Comparison of ENCODE assay signal across 15 cellular contexts in genomic region chr11:8067929-8068575, GRCh38. TPM values are rescaled to one million over a fixed set of nuclear protein-coding genes. Genes with fewer than 3 reads are reported as not detected.
DNase-seq lines count a peak whose midpoint lies in the region; ATAC-seq and TF ChIP-seq lines count a peak whose summit lies in the region.
"Had no signal": no experiment of that assay in that cellular context is flagged by ENCODE, and none has a peak within 500 bp of the region (broad histone marks: within the 10 kb centered on the region; RNA-seq: fewer than 3 reads in every experiment).

No MANE protein-coding gene starts in this region.

- H2BK5ac ChIP-seq in H9 (ENCODE audit: insufficient read length, low read length): no peak overlapping the region

- H3K36me3 Mint-ChIP-seq in H9 (ENCODE audit: insufficient read depth in 1 of 3, low read depth in 3 of 3): no peaks in the 10 kb centered on the region
- H3K36me3 Mint-ChIP-seq in T-helper 2 cell treated with Interferon-gamma antibody and Interleukin-4, amounts not matched to agents 5 μg/mL and 100 μg/mL, for 36 hours (ENCODE audit: low read depth): no peaks in the 10 kb centered on the region
- H3K36me3 Mint-ChIP-seq: activated naive CD8-positive, alpha-beta T cell; stimulated activated memory B cell treated with anti-CD40 and anti-IgM and Interleukin-4, amounts not matched to agents 10 μg/mL and 1 μg/mL and 100 μg/mL, for 72 hours had no signal

- DNase-seq in H9 (no peak), adrenal gland (peak in 2 of 7 donors; percentile 33 to 58), hepatocyte (ENCODE audit: low spot score) (no peak), erythroblast (lab: John Stamatoyannopoulos, UW) (no peak), NCI-H446 treated with DMSO at 0.1 percent for 48 hours (lab: John Stamatoyannopoulos, UW) (no peak)
- DNase-seq in T-helper 2 cell treated with Interferon-gamma antibody and Interleukin-4, amounts not matched to agents 5 μg/mL and 100 μg/mL, for 36 hours (ENCODE audit: low spot score): no peak
- DNase-seq: activated CD4-positive, alpha-beta memory T cell treated with anti-CD3 and anti-CD28 coated beads, Interleukin-2, amount 10 ng/mL, durations not matched to agents 7 days and 5 days; CD4-positive, alpha-beta T cell; NCI-H187 treated with DMSO at 0.1 percent for 48 hours; stimulated activated CD4-positive, alpha-beta T cell treated with anti-CD3 and anti-CD28 coated beads, Interleukin-2, amount 100 ng/mL, for 48 hours; T-helper 1 cell had no signal

- H3K4me3 Mint-ChIP-seq in H9: no peak overlapping the region; a peak in 1 of 5 replicates
- H3K4me3 Mint-ChIP-seq in T-helper 2 cell treated with Interferon-gamma antibody and Interleukin-4, amounts not matched to agents 5 μg/mL and 100 μg/mL, for 36 hours: no peak overlapping the region
- H3K4me3 Mint-ChIP-seq: activated CD4-positive, alpha-beta memory T cell treated with anti-CD3 and anti-CD28 coated beads, Interleukin-2, amount 10 ng/mL, durations not matched to agents 7 days and 5 days; activated naive CD8-positive, alpha-beta T cell; CD4-positive, alpha-beta T cell; stimulated activated memory B cell treated with anti-CD40 and anti-IgM and Interleukin-4, amounts not matched to agents 10 μg/mL and 1 μg/mL and 100 μg/mL, for 72 hours had no signal

- H3K9me3 ChIP-seq in H9 (ENCODE audit: control insufficient read depth, low read depth, low read length) (no peaks in the 10 kb centered on the region), adrenal gland (replicated peaks in 1 of 3) (no peaks in the 10 kb centered on the region), hepatocyte (ENCODE audit: low read depth) (no peaks in the 10 kb centered on the region), skeletal muscle tissue (ENCODE audit: control insufficient read depth in 3 of 3, low read length in 3 of 3) (no peaks in the 10 kb centered on the region)

- H3K27me3 ChIP-seq in H9 (ENCODE audit: insufficient read depth, low read length): no peaks in the 10 kb centered on the region; the same call in 1 of the 2 replicates
- no peaks in the 10 kb centered on the region for H3K27me3 ChIP-seq in adrenal gland
- peaks cover 2% of the 10 kb centered on the region for H3K27me3 ChIP-seq in hepatocyte
- no peaks in the 10 kb centered on the region for H3K27me3 ChIP-seq in skeletal muscle tissue (ENCODE audit: control insufficient read depth in 3 of 3, insufficient read depth in 3 of 3, low read length in 3 of 3)

- H3K4me2 ChIP-seq in H9 (ENCODE audit: insufficient read depth, insufficient read length, low read length): no peak overlapping the region
- H3K4me2 ChIP-seq in hepatocyte: peak overlapping the region; percentile 50

- TF ChIP-seq CTCF in H9 (conservative IDR thresholded peaks at IDR 0.05) (no peak), adrenal gland (IDR thresholded peaks at IDR 0.05) (no peak), hepatocyte (IDR thresholded peaks at IDR 0.05; ENCODE audit: poor library complexity) (no peak)

- TF ChIP-seq POLR2A in adrenal gland (IDR thresholded peaks at IDR 0.05) (no peak), erythroblast (IDR thresholded peaks at IDR 0.05; ENCODE audit: low read length) (no peak)

- H3K27me3 Mint-ChIP-seq in H9 (ENCODE audit: low read depth): peaks cover 41% of the 10 kb centered on the region
- H3K27me3 Mint-ChIP-seq in T-helper 2 cell treated with Interferon-gamma antibody and Interleukin-4, amounts not matched to agents 5 μg/mL and 100 μg/mL, for 36 hours (ENCODE audit: low read depth): peaks cover 4% of the 10 kb centered on the region

- no peak overlapping the region for H4K5ac ChIP-seq in H9 (ENCODE audit: insufficient read length, low read depth, low read length)

- intact Hi-C loops in adrenal gland (cut with DNase I): no loop called here

- no peak overlapping the region for H2BK12ac ChIP-seq in H9 (ENCODE audit: insufficient read length, low read depth, low read length)

- H3K14ac ChIP-seq in H9 (ENCODE audit: insufficient read depth, low read length): no peak overlapping the region

- peaks cover 34 to 42% of the 10 kb centered on the region in 2 experiments for H3K4me1 Mint-ChIP-seq in H9
- no peaks in the 10 kb centered on the region for H3K4me1 Mint-ChIP-seq in T-helper 2 cell treated with Interferon-gamma antibody and Interleukin-4, amounts not matched to agents 5 μg/mL and 100 μg/mL, for 36 hours (ENCODE audit: low read depth)
- H3K4me1 Mint-ChIP-seq: activated CD4-positive, alpha-beta memory T cell treated with anti-CD3 and anti-CD28 coated beads, Interleukin-2, amount 10 ng/mL, durations not matched to agents 7 days and 5 days had no signal

- H3K79me2 ChIP-seq in H9 (ENCODE audit: insufficient read depth, low read length) (no peaks in the 10 kb centered on the region), hepatocyte (no peaks in the 10 kb centered on the region)

- no peak overlapping the region for H3K23ac ChIP-seq in H9 (ENCODE audit: insufficient read length, low read depth, low read length)

- peaks cover 8% of the 10 kb centered on the region for H3K4me1 ChIP-seq in H9 (ENCODE audit: insufficient read depth, low read length)
- H3K4me1 ChIP-seq in adrenal gland (replicated peaks in 1 of 2): peaks cover 27 to 36% of the 10 kb centered on the region in 2 donors
- peaks cover 21% of the 10 kb centered on the region for H3K4me1 ChIP-seq in hepatocyte (ENCODE audit: insufficient read depth)
- peaks cover 30 to 39% (median 31%) of the 10 kb centered on the region in 3 donors for H3K4me1 ChIP-seq in skeletal muscle tissue (ENCODE audit: control insufficient read depth in 3 of 3, insufficient read depth in 3 of 3, low read length in 3 of 3)

- H3K18ac ChIP-seq in H9 (ENCODE audit: insufficient read length, low read depth, low read length): no peak overlapping the region

- no peak overlapping the region for H4K91ac ChIP-seq in H9 (ENCODE audit: insufficient read length, low read depth, low read length)

- no peak overlapping the region for H2AFZ ChIP-seq in H9 (ENCODE audit: low read length)
- H2AFZ ChIP-seq in hepatocyte: no peak overlapping the region

- no peak for ATAC-seq in HG03520 (IDR thresholded peaks at IDR 0.05; ENCODE audit: unreplicated experiment)
- ATAC-seq: stimulated activated memory B cell treated with anti-CD40 and anti-IgM and Interleukin-4, amounts not matched to agents 10 μg/mL and 1 μg/mL and 100 μg/mL, for 72 hours had no signal

- H3K23me2 ChIP-seq in H9 (ENCODE audit: insufficient read length, low read depth, low read length, poor library complexity, severe bottlenecking): no peaks in the 10 kb centered on the region

- H2BK20ac ChIP-seq in H9 (ENCODE audit: low read depth, low read length, poor library complexity, severe bottlenecking): no peak overlapping the region

- H3K79me1 ChIP-seq in H9 (ENCODE audit: insufficient read depth, low read depth, low read length, poor library complexity, severe bottlenecking): no peaks in the 10 kb centered on the region

- peak overlapping the region in 2 of 3 experiments; percentile 71 to 91; a peak in 3 of 7 replicates for H3K27ac Mint-ChIP-seq in H9
- no peak overlapping the region for H3K27ac Mint-ChIP-seq in T-helper 2 cell treated with Interferon-gamma antibody and Interleukin-4, amounts not matched to agents 5 μg/mL and 100 μg/mL, for 36 hours
- H3K27ac Mint-ChIP-seq: activated CD4-positive, alpha-beta memory T cell treated with anti-CD3 and anti-CD28 coated beads, Interleukin-2, amount 10 ng/mL, durations not matched to agents 7 days and 5 days; activated naive CD8-positive, alpha-beta T cell; CD4-positive, alpha-beta T cell; stimulated activated memory B cell treated with anti-CD40 and anti-IgM and Interleukin-4, amounts not matched to agents 10 μg/mL and 1 μg/mL and 100 μg/mL, for 72 hours had no signal

- no peak overlapping the region for H4K8ac ChIP-seq in H9 (replicated peaks; ENCODE audit: insufficient read length, low read depth, low read length)

- H3K36me3 ChIP-seq in adrenal gland (replicated peaks in 1 of 2) (no peaks in the 10 kb centered on the region), hepatocyte (replicated peaks; ENCODE audit: insufficient read depth, low read depth) (no peaks in the 10 kb centered on the region), skeletal muscle tissue (ENCODE audit: control insufficient read depth in 3 of 3, insufficient read depth in 3 of 3, low read length in 3 of 3) (no peaks in the 10 kb centered on the region)

- H4K20me1 ChIP-seq in H9 (ENCODE audit: control insufficient read depth, insufficient read depth, insufficient read length): no peaks in the 10 kb centered on the region
- no peaks in the 10 kb centered on the region for H4K20me1 ChIP-seq in hepatocyte (ENCODE audit: insufficient read depth, poor library complexity, severe bottlenecking)

- no peaks in the 10 kb centered on the region for H3K9me2 ChIP-seq in hepatocyte (replicated peaks; ENCODE audit: insufficient read depth)

- H2BK15ac ChIP-seq in H9 (ENCODE audit: low read depth, low read length): no peak overlapping the region

- no peak overlapping the region for H3K9ac ChIP-seq in H9 (ENCODE audit: extremely low read depth, insufficient read length, low read length)
- peak overlapping the region in 2 of 3 donors; percentile 51 to 69 for H3K9ac ChIP-seq in skeletal muscle tissue (ENCODE audit: low read depth in 1 of 3, low read length in 3 of 3)

- H3K4me3 ChIP-seq in adrenal gland (no peak overlapping the region), hepatocyte (no peak overlapping the region), skeletal muscle tissue (ENCODE audit: low read length in 3 of 3) (no peak overlapping the region)

- H3K9me3 Mint-ChIP-seq in H9: no peaks in the 10 kb centered on the region
- H3K9me3 Mint-ChIP-seq in T-helper 2 cell treated with Interferon-gamma antibody and Interleukin-4, amounts not matched to agents 5 μg/mL and 100 μg/mL, for 36 hours: no peaks in the 10 kb centered on the region
- H3K9me3 Mint-ChIP-seq: activated CD4-positive, alpha-beta memory T cell treated with anti-CD3 and anti-CD28 coated beads, Interleukin-2, amount 10 ng/mL, durations not matched to agents 7 days and 5 days; CD4-positive, alpha-beta T cell; stimulated activated memory B cell treated with anti-CD40 and anti-IgM and Interleukin-4, amounts not matched to agents 10 μg/mL and 1 μg/mL and 100 μg/mL, for 72 hours had no signal

- no peak overlapping the region for H2BK120ac ChIP-seq in H9 (ENCODE audit: low read depth, low read length, poor library complexity, severe bottlenecking)

- no peak overlapping the region for H2AK5ac ChIP-seq in H9 (ENCODE audit: insufficient read length, low read length)

- WGBS in H9 (ENCODE audit: extremely low coverage, insufficient read length, low lambda C conversion rate): no CpG with 5 or more reads among the region's 13 CpGs
- 66 to 72% (median 67%) methylated on average over 13 of the region's 13 CpGs for WGBS in adrenal gland, 4 donors
- 69% methylated on average over 13 of the region's 13 CpGs for WGBS in hepatocyte (ENCODE audit: low lambda C conversion rate, missing lambda C conversion rate)

- no peak overlapping the region for H3K27ac ChIP-seq in H9 (ENCODE audit: insufficient read length, low read depth, low read length)
- H3K27ac ChIP-seq in adrenal gland: peak overlapping the region; percentile 70 to 93 (median 89)
- peak overlapping the region; percentile 73 for H3K27ac ChIP-seq in hepatocyte
- peak overlapping the region; percentile 74 for H3K27ac ChIP-seq in skeletal muscle tissue (ENCODE audit: low read depth, low read length)

- no peak overlapping the region for H3K4ac ChIP-seq in H9 (ENCODE audit: low read depth, low read length)

- no peak overlapping the region for H3K56ac ChIP-seq in H9 (ENCODE audit: insufficient read length, low read depth, low read length)

- no peak overlapping the region for H3T11ph ChIP-seq in H9 (ENCODE audit: low read length)

RNA-seq across cellular contexts. Expression of gene TUB, which starts 13.0 kb away (rescaled TPM):
- total RNA-seq in H9 (2021) (14.8 and 14.9 TPM in 2 replicates), adrenal gland (10 to 100 TPM in 6 of 8 donors, 1 to 10 TPM in 2; 7.7 to 26.8 (median 14.9) TPM), hepatocyte (14.9 and 18.7 TPM in 2 replicates), skeletal muscle tissue (8.9 TPM)
- polyA plus RNA-seq in adrenal gland (10 to 100 TPM in 2 of 3 donors, 1 to 10 TPM in 1; 2.8 to 12.9 (median 10.5) TPM), hepatocyte (4.8 and 5.0 TPM in 2 replicates)
